Comparison of ENCODE assay signal across 10 cellular contexts in the genomic region with DNA sequence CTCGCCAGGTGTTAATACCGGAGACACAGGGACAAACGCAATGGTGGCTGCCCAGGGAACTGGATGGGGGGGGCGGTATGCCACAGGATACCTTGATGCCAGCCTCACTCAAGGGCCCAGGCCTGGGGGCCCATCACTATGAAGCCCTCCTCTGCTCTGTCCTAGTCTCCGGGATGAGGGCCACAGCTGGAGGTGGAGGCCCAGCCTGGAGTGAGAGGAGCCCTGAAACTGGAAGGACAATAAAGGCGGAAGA. TPM values are rescaled to one million over a fixed set of nuclear protein-coding genes. Genes with fewer than 3 reads are reported as not detected.
A peak's percentile ranks its signal among the peaks of the same experiment; 100 is the strongest.
DNase-seq lines count a peak whose midpoint lies in the region; ATAC-seq lines count a peak whose summit lies in the region.
"Had no signal": no experiment of that assay in that cellular context is flagged by ENCODE, and none has a peak within 500 bp of the region (broad histone marks: within the 10 kb centered on the region; RNA-seq: fewer than 3 reads in every experiment).

No MANE protein-coding gene starts in this region.

- H3K36me3 Mint-ChIP-seq in stimulated activated naive CD8-positive, alpha-beta T cell treated with anti-CD3 and anti-CD28 coated beads, Interleukin-15, Interleukin-2, amounts not matched to agents 100 ng/mL and 50 ng/mL, for 24 hours (ENCODE audit: low read depth), result no peaks in the 10 kb centered on the region
- H3K36me3 Mint-ChIP-seq in activated naive CD8-positive, alpha-beta T cell treated with anti-CD3 and anti-CD28 coated beads for 36 hours, result peaks cover 16% of the 10 kb centered on the region
- peaks cover 9% of the 10 kb centered on the region for H3K36me3 Mint-ChIP-seq in memory B cell

- ATAC-seq in stimulated activated naive CD8-positive, alpha-beta T cell treated with anti-CD3 and anti-CD28 coated beads, Interleukin-15, Interleukin-2, amounts not matched to agents 100 U/mL and 50 U/mL, for 24 hours, result no peak
- no peak for ATAC-seq in memory B cell (ENCODE audit: low read depth)
- ATAC-seq in left lobe of liver, result no peak
- ATAC-seq: mucosa of descending colon had no signal

- H3K27me3 Mint-ChIP-seq in stimulated activated naive CD8-positive, alpha-beta T cell treated with anti-CD3 and anti-CD28 coated beads, Interleukin-15, Interleukin-2, amounts not matched to agents 100 ng/mL and 50 ng/mL, for 24 hours, result peaks cover 54% of the 10 kb centered on the region
- peaks cover 62% of the 10 kb centered on the region for H3K27me3 Mint-ChIP-seq in activated naive CD8-positive, alpha-beta T cell treated with anti-CD3 and anti-CD28 coated beads for 36 hours
- H3K27me3 Mint-ChIP-seq in memory B cell, result peaks cover 33% of the 10 kb centered on the region

- H3K4me3 Mint-ChIP-seq in stimulated activated naive CD8-positive, alpha-beta T cell treated with anti-CD3 and anti-CD28 coated beads, Interleukin-15, Interleukin-2, amounts not matched to agents 100 ng/mL and 50 ng/mL, for 24 hours, result peak overlapping the region; percentile 81
- H3K4me3 Mint-ChIP-seq in activated naive CD8-positive, alpha-beta T cell treated with anti-CD3 and anti-CD28 coated beads for 36 hours, result peak overlapping the region; percentile 71
- H3K4me3 Mint-ChIP-seq in memory B cell, result peak overlapping the region; percentile 27

- no peak for DNase-seq in stimulated activated naive CD8-positive, alpha-beta T cell treated with anti-CD3 and anti-CD28 coated beads, Interleukin-15, Interleukin-2, amounts not matched to agents 100 U/mL and 50 U/mL, for 24 hours
- no peak for DNase-seq in activated naive CD8-positive, alpha-beta T cell treated with anti-CD3 and anti-CD28 coated beads for 36 hours
- DNase-seq in memory B cell (ENCODE audit: low spot score in 2 of 2) (no peak), GDM1 (lab: John Stamatoyannopoulos, UW) (no peak), HUDEP-2 (lab: John Stamatoyannopoulos, UW; ENCODE audit: unreplicated experiment in 76 of 76) (no peak), left lobe of liver (ENCODE audit: low spot score) (no peak)
- DNase-seq in stimulated activated CD8-positive, alpha-beta memory T cell treated with anti-CD3 and anti-CD28 coated beads, Interleukin-4, amount 100 ng/mL, for 48 hours, result no peak
- DNase-seq: mucosa of descending colon had no signal

- peaks cover 3% of the 10 kb centered on the region for H3K9me3 Mint-ChIP-seq in stimulated activated naive CD8-positive, alpha-beta T cell treated with anti-CD3 and anti-CD28 coated beads, Interleukin-15, Interleukin-2, amounts not matched to agents 100 ng/mL and 50 ng/mL, for 24 hours
- peaks cover 4% of the 10 kb centered on the region for H3K9me3 Mint-ChIP-seq in activated naive CD8-positive, alpha-beta T cell treated with anti-CD3 and anti-CD28 coated beads for 36 hours
- peaks cover 4% of the 10 kb centered on the region for H3K9me3 Mint-ChIP-seq in memory B cell

- H3K27ac Mint-ChIP-seq in stimulated activated naive CD8-positive, alpha-beta T cell treated with anti-CD3 and anti-CD28 coated beads, Interleukin-15, Interleukin-2, amounts not matched to agents 100 ng/mL and 50 ng/mL, for 24 hours, result no peak overlapping the region
- H3K27ac Mint-ChIP-seq in activated naive CD8-positive, alpha-beta T cell treated with anti-CD3 and anti-CD28 coated beads for 36 hours, result no peak overlapping the region
- H3K27ac Mint-ChIP-seq in memory B cell, result no peak overlapping the region

- peaks cover 22% of the 10 kb centered on the region for H3K4me1 Mint-ChIP-seq in stimulated activated naive CD8-positive, alpha-beta T cell treated with anti-CD3 and anti-CD28 coated beads, Interleukin-15, Interleukin-2, amounts not matched to agents 100 ng/mL and 50 ng/mL, for 24 hours (ENCODE audit: low read depth)
- peaks cover 17% of the 10 kb centered on the region for H3K4me1 Mint-ChIP-seq in activated naive CD8-positive, alpha-beta T cell treated with anti-CD3 and anti-CD28 coated beads for 36 hours
- H3K4me1 Mint-ChIP-seq in memory B cell, result peaks cover 19% of the 10 kb centered on the region

RNA-seq across cellular contexts. Expression of a gene that starts 1.5 kb away (rescaled TPM):
- not detected for total RNA-seq in activated naive CD8-positive, alpha-beta T cell treated with anti-CD3 and anti-CD28 coated beads for 36 hours
- 0.43 TPM for total RNA-seq in left lobe of liver
- total RNA-seq: endothelial cell of umbilical vein had no signal

RNA-seq across cellular contexts. Expression of a gene that starts 13.0 kb away (rescaled TPM):
- total RNA-seq in activated naive CD8-positive, alpha-beta T cell treated with anti-CD3 and anti-CD28 coated beads for 36 hours, result not detected
- not detected for total RNA-seq in left lobe of liver
- total RNA-seq: endothelial cell of umbilical vein had no signal

RNA-seq across cellular contexts. Expression of a gene that starts 13.4 kb away (rescaled TPM):
- 10 to 100 TPM; 10.2 to 10.9 TPM for total RNA-seq in activated naive CD8-positive, alpha-beta T cell treated with anti-CD3 and anti-CD28 coated beads for 36 hours
- total RNA-seq in left lobe of liver, result 7.0 TPM

RNA-seq across cellular contexts. Expression of a gene that starts 14.1 kb away (rescaled TPM):
- total RNA-seq in activated naive CD8-positive, alpha-beta T cell treated with anti-CD3 and anti-CD28 coated beads for 36 hours, result 10 to 100 TPM; 52.3 to 54.9 TPM
- 38.8 TPM for total RNA-seq in left lobe of liver

RNA-seq across cellular contexts. Expression of a gene that starts 33.5 kb away (rescaled TPM):
- not detected for total RNA-seq in activated naive CD8-positive, alpha-beta T cell treated with anti-CD3 and anti-CD28 coated beads for 36 hours
- total RNA-seq in left lobe of liver, result 0.75 TPM
- total RNA-seq: endothelial cell of umbilical vein had no signal

Comparison
In these comparisons a context has a peak if more than half of its experiments do, and no peak if none do; other contexts are left out.
1. H3K4me3 Mint-ChIP-seq: peak in every context shown above with its lines; median percentile 81 in stimulated activated naive CD8-positive, alpha-beta T cell treated with anti-CD3 and anti-CD28 coated beads, Interleukin-15, Interleukin-2, amounts not matched to agents 100 ng/mL and 50 ng/mL, for 24 hours; 71 in activated naive CD8-positive, alpha-beta T cell treated with anti-CD3 and anti-CD28 coated beads for 36 hours; 27 in memory B cell.